In the genomic region with DNA sequence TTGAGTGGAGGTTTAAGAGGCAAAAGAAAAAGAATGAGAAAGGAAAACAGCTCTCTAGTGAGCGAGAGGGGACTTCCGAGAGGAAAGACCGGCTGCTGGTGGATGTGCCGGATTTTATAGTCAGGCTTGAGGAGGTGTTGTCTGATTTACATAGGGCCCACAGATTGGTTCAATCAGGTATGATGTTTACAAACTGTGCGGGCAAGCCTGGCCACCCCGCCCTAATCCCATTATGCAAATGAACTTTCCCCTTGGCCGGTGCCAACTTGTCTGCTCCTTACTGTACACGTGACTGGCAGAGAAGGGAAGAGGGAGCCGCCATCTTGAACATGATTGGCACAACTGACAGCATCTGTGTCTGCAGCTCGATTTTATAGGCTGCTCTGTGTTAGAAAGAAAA, we compare ENCODE assay signal across 1 cellular context.
TF ChIP-seq lines count a peak whose summit lies in the region.

No MANE protein-coding gene starts in this region.

TF ChIP-seq in WTC11, 78 proteins besides CTCF, POLR2A, EP300 and RAD21 (continued from another document):
- TF ChIP-seq, protein P1, sequence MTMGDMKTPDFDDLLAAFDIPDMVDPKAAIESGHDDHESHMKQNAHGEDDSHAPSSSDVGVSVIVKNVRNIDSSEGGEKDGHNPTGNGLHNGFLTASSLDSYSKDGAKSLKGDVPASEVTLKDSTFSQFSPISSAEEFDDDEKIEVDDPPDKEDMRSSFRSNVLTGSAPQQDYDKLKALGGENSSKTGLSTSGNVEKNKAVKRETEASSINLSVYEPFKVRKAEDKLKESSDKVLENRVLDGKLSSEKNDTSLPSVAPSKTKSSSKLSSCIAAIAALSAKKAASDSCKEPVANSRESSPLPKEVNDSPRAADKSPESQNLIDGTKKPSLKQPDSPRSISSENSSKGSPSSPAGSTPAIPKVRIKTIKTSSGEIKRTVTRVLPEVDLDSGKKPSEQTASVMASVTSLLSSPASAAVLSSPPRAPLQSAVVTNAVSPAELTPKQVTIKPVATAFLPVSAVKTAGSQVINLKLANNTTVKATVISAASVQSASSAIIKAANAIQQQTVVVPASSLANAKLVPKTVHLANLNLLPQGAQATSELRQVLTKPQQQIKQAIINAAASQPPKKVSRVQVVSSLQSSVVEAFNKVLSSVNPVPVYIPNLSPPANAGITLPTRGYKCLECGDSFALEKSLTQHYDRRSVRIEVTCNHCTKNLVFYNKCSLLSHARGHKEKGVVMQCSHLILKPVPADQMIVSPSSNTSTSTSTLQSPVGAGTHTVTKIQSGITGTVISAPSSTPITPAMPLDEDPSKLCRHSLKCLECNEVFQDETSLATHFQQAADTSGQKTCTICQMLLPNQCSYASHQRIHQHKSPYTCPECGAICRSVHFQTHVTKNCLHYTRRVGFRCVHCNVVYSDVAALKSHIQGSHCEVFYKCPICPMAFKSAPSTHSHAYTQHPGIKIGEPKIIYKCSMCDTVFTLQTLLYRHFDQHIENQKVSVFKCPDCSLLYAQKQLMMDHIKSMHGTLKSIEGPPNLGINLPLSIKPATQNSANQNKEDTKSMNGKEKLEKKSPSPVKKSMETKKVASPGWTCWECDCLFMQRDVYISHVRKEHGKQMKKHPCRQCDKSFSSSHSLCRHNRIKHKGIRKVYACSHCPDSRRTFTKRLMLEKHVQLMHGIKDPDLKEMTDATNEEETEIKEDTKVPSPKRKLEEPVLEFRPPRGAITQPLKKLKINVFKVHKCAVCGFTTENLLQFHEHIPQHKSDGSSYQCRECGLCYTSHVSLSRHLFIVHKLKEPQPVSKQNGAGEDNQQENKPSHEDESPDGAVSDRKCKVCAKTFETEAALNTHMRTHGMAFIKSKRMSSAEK (CRISPR knock-in tag; IDR thresholded peaks at IDR 0.05; ENCODE audit: borderline replicate concordance): no peak
- TF ChIP-seq ZNF121 (CRISPR knock-in tag; IDR thresholded peaks at IDR 0.05) (no peak), ZNF423 (CRISPR knock-in tag; IDR thresholded peaks at IDR 0.05) (no peak), PRRX2 (CRISPR knock-in tag; IDR thresholded peaks at IDR 0.05) (no peak), EMX1 (CRISPR knock-in tag; IDR thresholded peaks at IDR 0.05) (no peak), TCF7 (CRISPR knock-in tag; IDR thresholded peaks at IDR 0.05; ENCODE audit: low read depth) (no peak)
- TF ChIP-seq, protein P2, sequence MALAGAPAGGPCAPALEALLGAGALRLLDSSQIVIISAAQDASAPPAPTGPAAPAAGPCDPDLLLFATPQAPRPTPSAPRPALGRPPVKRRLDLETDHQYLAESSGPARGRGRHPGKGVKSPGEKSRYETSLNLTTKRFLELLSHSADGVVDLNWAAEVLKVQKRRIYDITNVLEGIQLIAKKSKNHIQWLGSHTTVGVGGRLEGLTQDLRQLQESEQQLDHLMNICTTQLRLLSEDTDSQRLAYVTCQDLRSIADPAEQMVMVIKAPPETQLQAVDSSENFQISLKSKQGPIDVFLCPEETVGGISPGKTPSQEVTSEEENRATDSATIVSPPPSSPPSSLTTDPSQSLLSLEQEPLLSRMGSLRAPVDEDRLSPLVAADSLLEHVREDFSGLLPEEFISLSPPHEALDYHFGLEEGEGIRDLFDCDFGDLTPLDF (CRISPR knock-in tag; IDR thresholded peaks at IDR 0.05): no peak
